Comparison of ENCODE assay signal across 21 cellular contexts in the genomic region with DNA sequence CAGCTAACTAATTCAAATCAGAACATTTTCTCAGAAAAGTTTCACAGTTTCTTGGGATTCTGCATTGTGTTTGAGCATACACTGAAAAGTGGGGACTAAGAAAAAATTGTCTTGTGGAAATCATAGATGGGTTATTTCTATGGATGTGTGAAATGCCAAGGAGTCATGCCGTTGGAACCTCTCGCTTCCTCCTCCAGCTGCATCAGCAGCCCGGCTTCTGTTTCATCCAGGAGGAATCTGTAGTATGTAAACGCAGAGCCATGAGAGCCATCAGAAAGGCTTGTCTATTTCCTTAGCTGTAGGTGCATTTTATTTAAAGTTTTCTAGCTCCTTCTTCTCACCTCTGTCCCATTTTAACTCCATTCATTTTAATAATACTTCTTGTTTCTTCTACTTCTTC.
A peak's percentile ranks its signal among the peaks of the same experiment; 100 is the strongest.
DNase-seq lines count a peak whose midpoint lies in the region; FAIRE-seq and TF ChIP-seq lines count a peak whose summit lies in the region.
"Had no signal": no experiment of that assay in that cellular context is flagged by ENCODE, and none has a peak within 500 bp of the region (broad histone marks: within the 10 kb centered on the region; RNA-seq: fewer than 3 reads in every experiment).

No MANE protein-coding gene starts in this region.

- no peaks in the 10 kb centered on the region for H3K27me3 ChIP-seq in vagina
- H3K27me3 ChIP-seq in right atrium auricular region, result peaks cover 0 to 5% of the 10 kb centered on the region in 2 donors
- H3K27me3 ChIP-seq: ascending aorta had no signal

- FAIRE-seq in H54 (lab: Jason Lieb, UNC), result no peak

- intact Hi-C loops in vagina (cut with DNase I), result no loop called here

- H3K36me3 ChIP-seq in vagina, result no peaks in the 10 kb centered on the region
- no peaks in the 10 kb centered on the region for H3K36me3 ChIP-seq in right atrium auricular region
- H3K36me3 ChIP-seq: ascending aorta, left ventricle myocardium inferior, suprapubic skin had no signal

- peak; percentile 38 for DNase-seq in Daoy (ENCODE audit: low read depth)
- peak; percentile 82 for DNase-seq in NCI-H226
- peak; percentile 39 for DNase-seq in fibroblast of gingiva (ENCODE audit: low read depth)
- peak; percentile 55 for DNase-seq in non-pigmented ciliary epithelial cell (ENCODE audit: low read depth)
- no peak for DNase-seq in H54 (ENCODE audit: insufficient read length, low spot score)
- DNase-seq in NCI-H2081 treated with DMSO at 0.1 percent for 48 hours (lab: John Stamatoyannopoulos, UW), result no peak
- DNase-seq in vagina (ENCODE audit: extremely low spot score in 2 of 2), result no peak
- DNase-seq in right atrium auricular region (ENCODE audit: low spot score), result no peak
- DNase-seq: C1 segment of cervical spinal cord; DMS153; hippocampal formation; KG1; left ventricle myocardium inferior; NCI-H1105; NCI-H2171 treated with DMSO at 0.1 percent for 48 hours; NK-92 treated with Interleukin-12 subunit alpha and Interleukin-12 subunit beta, amount 100 ng/mL, for 24 hours; SHP77; stimulated activated CD4-positive, alpha-beta T cell treated with anti-CD3 and anti-CD28 coated beads, Interleukin-4, amount 100 ng/mL, for 1 hour; T-helper 2 cell had no signal

- H3K4me3 ChIP-seq in vagina, result no peak overlapping the region
- no peak overlapping the region for H3K4me3 ChIP-seq in right atrium auricular region
- H3K4me3 ChIP-seq: ascending aorta, left ventricle myocardium inferior, suprapubic skin had no signal

- TF ChIP-seq CTCF in vagina (IDR thresholded peaks at IDR 0.05) (no peak), right atrium auricular region (IDR thresholded peaks at IDR 0.05) (no peak)

- H3K27ac ChIP-seq in vagina (no peak overlapping the region), right atrium auricular region (no peak overlapping the region)
- H3K27ac ChIP-seq: ascending aorta, left ventricle myocardium inferior, suprapubic skin had no signal

- H3K4me1 ChIP-seq in vagina (no peaks in the 10 kb centered on the region), right atrium auricular region (no peaks in the 10 kb centered on the region)
- H3K4me1 ChIP-seq: ascending aorta, left ventricle myocardium inferior, suprapubic skin had no signal

- no peak for TF ChIP-seq POLR2A in H54 (IDR thresholded peaks at IDR 0.05; ENCODE audit: low read depth, low read length)
- TF ChIP-seq POLR2A in vagina (IDR thresholded peaks at IDR 0.05), result no peak

- H3K9me3 ChIP-seq in vagina, result no peaks in the 10 kb centered on the region
- no peaks in the 10 kb centered on the region for H3K9me3 ChIP-seq in right atrium auricular region
- H3K9me3 ChIP-seq: ascending aorta, left ventricle myocardium inferior, suprapubic skin had no signal

Comparison
In these comparisons a context has a peak if more than half of its experiments do, and no peak if none do; other contexts are left out.
1. DNase-seq: peak in Daoy (single experiment), NCI-H226 (single experiment), fibroblast of gingiva (single experiment) and non-pigmented ciliary epithelial cell (single experiment); none in H54 (single experiment), NCI-H2081 treated with DMSO at 0.1 percent for 48 hours (single experiment), vagina (0 of 2) and right atrium auricular region (single experiment).